Comparison of ENCODE assay signal across 11 cellular contexts in genomic region chr12:116591608-116592115, GRCh38. TPM values are rescaled to one million over a fixed set of nuclear protein-coding genes. Genes with fewer than 3 reads are reported as not detected.
DNase-seq lines count a peak whose midpoint lies in the region; ATAC-seq and TF ChIP-seq lines count a peak whose summit lies in the region.
"Had no signal": no experiment of that assay in that cellular context is flagged by ENCODE, and none has a peak within 500 bp of the region (broad histone marks: within the 10 kb centered on the region; RNA-seq: fewer than 3 reads in every experiment).

No MANE protein-coding gene starts in this region.

- H3K27me3 ChIP-seq in colonic mucosa: no peaks in the 10 kb centered on the region
- no peaks in the 10 kb centered on the region for H3K27me3 ChIP-seq in upper lobe of right lung

- peaks cover 9% of the 10 kb centered on the region for H3K4me1 ChIP-seq in colonic mucosa
- peaks cover 27% of the 10 kb centered on the region for H3K4me1 ChIP-seq in upper lobe of right lung

- peaks cover 7% of the 10 kb centered on the region for H3K36me3 Mint-ChIP-seq in activated naive CD8-positive, alpha-beta T cell treated with anti-CD3 and anti-CD28 coated beads, Interleukin-2, amount 10 ng/mL, durations not matched to agents 7 days and 5 days
- H3K36me3 Mint-ChIP-seq in activated naive CD8-positive, alpha-beta T cell treated with anti-CD3 and anti-CD28 coated beads for 36 hours: no peaks in the 10 kb centered on the region
- H3K36me3 Mint-ChIP-seq in activated naive CD4-positive, alpha-beta T cell treated with anti-CD3 and anti-CD28 coated beads for 36 hours (ENCODE audit: low read depth): no peaks in the 10 kb centered on the region
- peaks cover 2% of the 10 kb centered on the region for H3K36me3 Mint-ChIP-seq in T-helper 2 cell treated with Interferon-gamma antibody and Interleukin-4, amounts not matched to agents 5 μg/mL and 100 μg/mL, for 36 hours (ENCODE audit: low read depth)

- peaks cover 28% of the 10 kb centered on the region for H3K4me1 Mint-ChIP-seq in activated naive CD8-positive, alpha-beta T cell treated with anti-CD3 and anti-CD28 coated beads, Interleukin-2, amount 10 ng/mL, durations not matched to agents 7 days and 5 days
- peaks cover 24% of the 10 kb centered on the region for H3K4me1 Mint-ChIP-seq in activated naive CD8-positive, alpha-beta T cell treated with anti-CD3 and anti-CD28 coated beads for 36 hours
- H3K4me1 Mint-ChIP-seq in activated naive CD4-positive, alpha-beta T cell treated with anti-CD3 and anti-CD28 coated beads for 36 hours (ENCODE audit: low read depth): peaks cover 19% of the 10 kb centered on the region
- H3K4me1 Mint-ChIP-seq in T-helper 2 cell treated with Interferon-gamma antibody and Interleukin-4, amounts not matched to agents 5 μg/mL and 100 μg/mL, for 36 hours (ENCODE audit: low read depth): peaks cover 31% of the 10 kb centered on the region

- POLR2A ChIA-PET in activated naive CD8-positive, alpha-beta T cell treated with anti-CD3 and anti-CD28 coated beads, Interleukin-2, amount 10 ng/mL, durations not matched to agents 7 days and 5 days (lab: Charles Lee): interaction anchor here (0.9 kb wide), 1 partner anchor 33 kb away, joined by 4 read pairs; the partner anchor contains the start of gene MAP1LC3B2

- H3K27me3 Mint-ChIP-seq in activated naive CD8-positive, alpha-beta T cell treated with anti-CD3 and anti-CD28 coated beads, Interleukin-2, amount 10 ng/mL, durations not matched to agents 7 days and 5 days: no peaks in the 10 kb centered on the region
- no peaks in the 10 kb centered on the region for H3K27me3 Mint-ChIP-seq in activated naive CD8-positive, alpha-beta T cell treated with anti-CD3 and anti-CD28 coated beads for 36 hours
- H3K27me3 Mint-ChIP-seq in activated naive CD4-positive, alpha-beta T cell treated with anti-CD3 and anti-CD28 coated beads for 36 hours (ENCODE audit: low read depth): no peaks in the 10 kb centered on the region
- peaks cover 12% of the 10 kb centered on the region for H3K27me3 Mint-ChIP-seq in T-helper 2 cell treated with Interferon-gamma antibody and Interleukin-4, amounts not matched to agents 5 μg/mL and 100 μg/mL, for 36 hours (ENCODE audit: low read depth)

- H3K36me3 ChIP-seq in colonic mucosa (no peaks in the 10 kb centered on the region), upper lobe of right lung (no peaks in the 10 kb centered on the region)

- TF ChIP-seq CTCF in colonic mucosa (IDR thresholded peaks at IDR 0.05) (no peak), upper lobe of right lung (IDR thresholded peaks at IDR 0.05) (no peak)

- H3K9me3 Mint-ChIP-seq in activated naive CD8-positive, alpha-beta T cell treated with anti-CD3 and anti-CD28 coated beads, Interleukin-2, amount 10 ng/mL, durations not matched to agents 7 days and 5 days: peaks cover 8% of the 10 kb centered on the region
- peaks cover 1% of the 10 kb centered on the region for H3K9me3 Mint-ChIP-seq in activated naive CD8-positive, alpha-beta T cell treated with anti-CD3 and anti-CD28 coated beads for 36 hours
- H3K9me3 Mint-ChIP-seq in activated naive CD4-positive, alpha-beta T cell treated with anti-CD3 and anti-CD28 coated beads for 36 hours: no peaks in the 10 kb centered on the region
- peaks cover 8% of the 10 kb centered on the region for H3K9me3 Mint-ChIP-seq in T-helper 2 cell treated with Interferon-gamma antibody and Interleukin-4, amounts not matched to agents 5 μg/mL and 100 μg/mL, for 36 hours
- H3K9me3 Mint-ChIP-seq: activated T-cell treated with anti-CD3 and anti-CD28 coated beads, Interleukin-2, amount 50 U/mL, for 4 hours had no signal

- H3K27ac ChIP-seq in colonic mucosa: peak overlapping the region; percentile 38
- peak overlapping the region; percentile 53 for H3K27ac ChIP-seq in upper lobe of right lung

- no peaks in the 10 kb centered on the region for H3K9me3 ChIP-seq in colonic mucosa
- no peaks in the 10 kb centered on the region for H3K9me3 ChIP-seq in upper lobe of right lung

- H3K9ac ChIP-seq in colonic mucosa (ENCODE audit: low read depth in 2 of 2, low read length in 2 of 2): peak overlapping the region in 1 of 2 donors; percentile 24

- no peak for ATAC-seq in activated naive CD8-positive, alpha-beta T cell treated with anti-CD3 and anti-CD28 coated beads, Interleukin-2, amount 10 ng/mL, durations not matched to agents 7 days and 5 days (ENCODE audit: low read depth)
- peak; percentile 3 for ATAC-seq in upper lobe of right lung
- ATAC-seq: activated T-cell treated with anti-CD3 and anti-CD28 coated beads, Interleukin-2, amount 50 U/mL, for 4 hours had no signal

- DNase-seq in activated naive CD8-positive, alpha-beta T cell treated with anti-CD3 and anti-CD28 coated beads, Interleukin-2, amount 10 ng/mL, durations not matched to agents 7 days and 5 days: no peak
- no peak for DNase-seq in activated naive CD8-positive, alpha-beta T cell treated with anti-CD3 and anti-CD28 coated beads for 36 hours
- DNase-seq in colonic mucosa: no peak
- DNase-seq in myocyte (ENCODE audit: low read depth): peak; percentile 10
- no peak for DNase-seq in upper lobe of right lung
- no peak for DNase-seq in activated naive CD4-positive, alpha-beta T cell treated with anti-CD3 and anti-CD28 coated beads for 36 hours
- no peak for DNase-seq in activated effector memory CD4-positive, alpha-beta T cell treated with anti-CD3 and anti-CD28 coated beads, Interleukin-2, amount 50 U/mL, for 16 hours
- DNase-seq in T-helper 2 cell treated with Interferon-gamma antibody and Interleukin-4, amounts not matched to agents 5 μg/mL and 100 μg/mL, for 36 hours (ENCODE audit: low spot score): no peak
- DNase-seq: activated T-cell treated with anti-CD3 and anti-CD28 coated beads, Interleukin-2, amount 50 U/mL, for 4 hours; effector memory CD4-positive, alpha-beta T cell; T-helper 2 cell had no signal

- H3K4me3 ChIP-seq in colonic mucosa: no peak overlapping the region
- no peak overlapping the region for H3K4me3 ChIP-seq in upper lobe of right lung

- H3K27ac Mint-ChIP-seq in activated naive CD8-positive, alpha-beta T cell treated with anti-CD3 and anti-CD28 coated beads, Interleukin-2, amount 10 ng/mL, durations not matched to agents 7 days and 5 days: peak overlapping the region; percentile 62
- no peak overlapping the region for H3K27ac Mint-ChIP-seq in activated naive CD8-positive, alpha-beta T cell treated with anti-CD3 and anti-CD28 coated beads for 36 hours
- H3K27ac Mint-ChIP-seq in activated naive CD4-positive, alpha-beta T cell treated with anti-CD3 and anti-CD28 coated beads for 36 hours: no peak overlapping the region
- H3K27ac Mint-ChIP-seq in T-helper 2 cell treated with Interferon-gamma antibody and Interleukin-4, amounts not matched to agents 5 μg/mL and 100 μg/mL, for 36 hours: no peak overlapping the region

- CTCF ChIA-PET in activated naive CD4-positive, alpha-beta T cell treated with anti-CD3 and anti-CD28 coated beads for 36 hours (lab: Charles Lee): interaction anchor here (0.6 kb wide), 1 partner anchor 55 kb away, joined by 4 read pairs; no protein-coding TSS in a partner anchor

- intact Hi-C loops in colonic mucosa (cut with DNase I): no loop called here
- intact Hi-C loops in upper lobe of right lung (cut with DNase I): no loop called here
- intact Hi-C loops in activated naive CD4-positive, alpha-beta T cell treated with anti-CD3 and anti-CD28 coated beads for 36 hours (cut with micrococcal nuclease): no loop called here

- no peak overlapping the region for H3K4me3 Mint-ChIP-seq in activated naive CD8-positive, alpha-beta T cell treated with anti-CD3 and anti-CD28 coated beads, Interleukin-2, amount 10 ng/mL, durations not matched to agents 7 days and 5 days
- no peak overlapping the region for H3K4me3 Mint-ChIP-seq in activated naive CD8-positive, alpha-beta T cell treated with anti-CD3 and anti-CD28 coated beads for 36 hours
- no peak overlapping the region for H3K4me3 Mint-ChIP-seq in activated naive CD4-positive, alpha-beta T cell treated with anti-CD3 and anti-CD28 coated beads for 36 hours
- H3K4me3 Mint-ChIP-seq in T-helper 2 cell treated with Interferon-gamma antibody and Interleukin-4, amounts not matched to agents 5 μg/mL and 100 μg/mL, for 36 hours: no peak overlapping the region
- H3K4me3 Mint-ChIP-seq: activated T-cell treated with anti-CD3 and anti-CD28 coated beads, Interleukin-2, amount 50 U/mL, for 4 hours had no signal

RNA-seq across cellular contexts. Expression of gene MAP1LC3B2, which starts 32.5 kb away (rescaled TPM):
- under 1 TPM; 0.85 to 0.89 TPM for total RNA-seq in activated naive CD8-positive, alpha-beta T cell treated with anti-CD3 and anti-CD28 coated beads, Interleukin-2, amount 10 ng/mL, durations not matched to agents 7 days and 5 days
- 1 to 10 TPM in 1 of 2 experiments, under 1 TPM in 1; 0.74 to 1.7 TPM for total RNA-seq in activated naive CD8-positive, alpha-beta T cell treated with anti-CD3 and anti-CD28 coated beads for 36 hours
- total RNA-seq in colonic mucosa (1 to 10 TPM in 1 of 2 donors, under 1 TPM in 1; 0.93 to 1.2 TPM), myocyte (0.48 TPM in 1 of 2 replicates, not detected in the other), upper lobe of right lung (not detected)
- 6.4 TPM for polyA plus RNA-seq in myocyte (2012)
- 1 to 10 TPM; 1.2 to 1.5 TPM for total RNA-seq in activated naive CD4-positive, alpha-beta T cell treated with anti-CD3 and anti-CD28 coated beads for 36 hours
